12 cellular contexts compared by ENCODE assay signal in the genomic region with DNA sequence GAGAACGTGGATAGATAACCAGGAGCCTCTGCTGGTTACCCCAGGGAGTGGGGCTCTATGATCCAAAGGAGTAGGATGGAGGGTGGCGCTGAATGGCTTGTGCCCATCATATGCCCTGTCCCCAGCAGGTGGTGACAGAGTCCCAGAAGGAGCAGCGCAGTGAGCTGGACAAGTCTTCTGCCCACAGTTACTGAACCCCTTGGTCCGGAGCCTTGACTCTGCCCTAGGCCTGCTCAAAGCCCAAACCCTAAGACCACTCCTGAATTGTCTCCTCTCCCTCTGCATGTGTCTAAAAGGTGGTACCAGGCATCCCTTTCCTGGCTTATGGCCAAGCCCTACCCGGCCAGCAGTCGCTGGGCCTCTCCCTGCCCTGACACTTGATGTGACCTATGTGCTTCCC. TPM values are rescaled to one million over a fixed set of nuclear protein-coding genes. Genes with fewer than 3 reads are reported as not detected.
A peak's percentile ranks its signal among the peaks of the same experiment; 100 is the strongest.
DNase-seq lines count a peak whose midpoint lies in the region; ATAC-seq and TF ChIP-seq lines count a peak whose summit lies in the region.
"Had no signal": no experiment of that assay in that cellular context is flagged by ENCODE, and none has a peak within 500 bp of the region (broad histone marks: within the 10 kb centered on the region; RNA-seq: fewer than 3 reads in every experiment).

No MANE protein-coding gene starts in this region.

- H3K36me3 Mint-ChIP-seq in glutamatergic neuron (ENCODE audit: unreplicated experiment) (peaks cover 8% of the 10 kb centered on the region), mesothelial cell of epicardium (no peaks in the 10 kb centered on the region)

- H3K27me3 ChIP-seq in GM06990 (replicated peaks; ENCODE audit: control insufficient read depth, insufficient read depth, low read length), result peaks cover 6% of the 10 kb centered on the region; the same call in 1 of the 2 replicates
- peaks cover 24% of the 10 kb centered on the region for H3K27me3 ChIP-seq in RWPE2 (ENCODE audit: insufficient read depth, poor library complexity, severe bottlenecking)

- TF ChIP-seq CTCF in GM06990 (IDR thresholded peaks at IDR 0.05; ENCODE audit: insufficient read depth, low read length, poor library complexity, severe bottlenecking) (peak; percentile 39), RWPE2 (IDR thresholded peaks at IDR 0.05; ENCODE audit: poor library complexity, severe bottlenecking) (no peak), glutamatergic neuron (IDR thresholded peaks at IDR 0.05; ENCODE audit: partially characterized antibody, unreplicated experiment) (no peak), mesothelial cell of epicardium (IDR thresholded peaks at IDR 0.05; ENCODE audit: unreplicated experiment) (no peak)

- DNase-seq in AML-193 (lab: John Stamatoyannopoulos, UW), result peak; percentile 19 to 24
- no peak for DNase-seq in GM06990 (ENCODE audit: extremely low read depth, insufficient read length)
- DNase-seq in RWPE2 (ENCODE audit: low spot score), result peak; percentile 45
- no peak for DNase-seq in glutamatergic neuron
- DNase-seq in UCSD-AML1 (lab: John Stamatoyannopoulos, UW; ENCODE audit: unreplicated experiment), result no peak
- DNase-seq in SHP77 treated with DMSO at 0.1 percent for 48 hours (lab: John Stamatoyannopoulos, UW), result no peak
- DNase-seq in NCI-H2081 treated with DMSO at 0.1 percent for 48 hours (lab: John Stamatoyannopoulos, UW), result no peak
- DNase-seq in mesothelial cell of epicardium (ENCODE audit: low spot score in 2 of 2, unreplicated experiment in 2 of 2), result no peak
- DNase-seq: heart left ventricle; stimulated activated CD4-positive, alpha-beta T cell treated with anti-CD3 and anti-CD28 coated beads, Interleukin-4, amount 100 ng/mL, for 24 hours had no signal

- H3K36me3 ChIP-seq in GM06990 (ENCODE audit: control insufficient read depth, insufficient read depth, low read length) (no peaks in the 10 kb centered on the region), RWPE2 (ENCODE audit: low read depth) (no peaks in the 10 kb centered on the region)
- H3K36me3 ChIP-seq: cardiac muscle cell, heart left ventricle had no signal

- no peak overlapping the region for H3K27ac ChIP-seq in RWPE2 (ENCODE audit: poor library complexity, severe bottlenecking)
- H3K27ac ChIP-seq: cardiac muscle cell, heart left ventricle had no signal

- 0 out of 3 replicates have a peak, but pooled peaks have one; percentile 9 for ATAC-seq in RWPE2 (ENCODE audit: low read depth)

- H3K27ac Mint-ChIP-seq in glutamatergic neuron (ENCODE audit: unreplicated experiment) (peak overlapping the region; percentile 55), mesothelial cell of epicardium (no peak overlapping the region)

- peak overlapping the region; percentile 86 for H3K4me3 Mint-ChIP-seq in glutamatergic neuron (ENCODE audit: unreplicated experiment)
- no peak overlapping the region for H3K4me3 Mint-ChIP-seq in mesothelial cell of epicardium

- H3K4me1 ChIP-seq in RWPE2 (ENCODE audit: insufficient read depth, poor library complexity, severe bottlenecking), result no peaks in the 10 kb centered on the region

- peaks cover 23% of the 10 kb centered on the region for H3K9me3 Mint-ChIP-seq in glutamatergic neuron (ENCODE audit: unreplicated experiment)
- H3K9me3 Mint-ChIP-seq in mesothelial cell of epicardium, result no peaks in the 10 kb centered on the region

- H3K9me3 ChIP-seq in RWPE2 (ENCODE audit: severe bottlenecking), result no peaks in the 10 kb centered on the region
- H3K9me3 ChIP-seq: heart left ventricle had no signal

- peaks cover 9% of the 10 kb centered on the region for H3K4me1 Mint-ChIP-seq in glutamatergic neuron (ENCODE audit: low read depth, unreplicated experiment)
- H3K4me1 Mint-ChIP-seq in mesothelial cell of epicardium, result peaks cover 8% of the 10 kb centered on the region

- no peak overlapping the region for H3K4me3 ChIP-seq in GM06990 (replicated peaks; ENCODE audit: low read depth, low read length)
- no peak overlapping the region for H3K4me3 ChIP-seq in RWPE2 (ENCODE audit: severe bottlenecking)

- peaks cover 31% of the 10 kb centered on the region for H3K27me3 Mint-ChIP-seq in glutamatergic neuron (ENCODE audit: unreplicated experiment)
- peaks cover 81% of the 10 kb centered on the region for H3K27me3 Mint-ChIP-seq in mesothelial cell of epicardium (ENCODE audit: low read depth)

RNA-seq across cellular contexts. Expression of a gene that starts 3.2 kb away (rescaled TPM):
- total RNA-seq in glutamatergic neuron (ENCODE audit: unreplicated experiment), result 2,189 TPM
- 0.38 TPM in 1 of 3 replicates, not detected in the others for total RNA-seq in mesothelial cell of epicardium

RNA-seq across cellular contexts. Expression of a gene that starts 24.9 kb away (rescaled TPM):
- 11.7 TPM for total RNA-seq in glutamatergic neuron (ENCODE audit: unreplicated experiment)
- total RNA-seq in mesothelial cell of epicardium, result 29.5 to 30.8 TPM (median 29.8 TPM) in 3 replicates

RNA-seq across cellular contexts. Expression of a gene that starts 33.3 kb away (rescaled TPM):
- total RNA-seq in glutamatergic neuron (ENCODE audit: unreplicated experiment) (66.7 TPM), mesothelial cell of epicardium (120 to 123 TPM (median 122 TPM) in 3 replicates)

RNA-seq across cellular contexts. Expression of a gene that starts 38.8 kb away (rescaled TPM):
- 4.8 TPM for total RNA-seq in glutamatergic neuron (ENCODE audit: unreplicated experiment)
- 0.20 TPM in 2 of 3 replicates, not detected in the other for total RNA-seq in mesothelial cell of epicardium
- total RNA-seq: cardiac muscle cell, heart left ventricle, ureter had no signal

RNA-seq across cellular contexts. Expression of a gene that starts 48.5 kb away (rescaled TPM):
- total RNA-seq in glutamatergic neuron (ENCODE audit: unreplicated experiment) (4.5 TPM), mesothelial cell of epicardium (13.2 to 15.3 TPM (median 14.4 TPM) in 3 replicates)

Comparison
In these comparisons a context has a peak if more than half of its experiments do, and no peak if none do; other contexts are left out.
1. DNase-seq: peak in AML-193 (2 of 2) and RWPE2 (single experiment); none in GM06990 (single experiment), glutamatergic neuron (single experiment), UCSD-AML1 (single experiment), SHP77 treated with DMSO at 0.1 percent for 48 hours (single experiment), NCI-H2081 treated with DMSO at 0.1 percent for 48 hours (single experiment) and mesothelial cell of epicardium (0 of 2).
2. RNA of a gene that starts 3.2 kb away (total RNA-seq): 2,189 TPM in glutamatergic neuron (single experiment); 0.38 TPM in mesothelial cell of epicardium; every median in the first group is over 1,000 times any median in the second.